ENCODE assay signal across 25 cellular contexts in the genomic region with DNA sequence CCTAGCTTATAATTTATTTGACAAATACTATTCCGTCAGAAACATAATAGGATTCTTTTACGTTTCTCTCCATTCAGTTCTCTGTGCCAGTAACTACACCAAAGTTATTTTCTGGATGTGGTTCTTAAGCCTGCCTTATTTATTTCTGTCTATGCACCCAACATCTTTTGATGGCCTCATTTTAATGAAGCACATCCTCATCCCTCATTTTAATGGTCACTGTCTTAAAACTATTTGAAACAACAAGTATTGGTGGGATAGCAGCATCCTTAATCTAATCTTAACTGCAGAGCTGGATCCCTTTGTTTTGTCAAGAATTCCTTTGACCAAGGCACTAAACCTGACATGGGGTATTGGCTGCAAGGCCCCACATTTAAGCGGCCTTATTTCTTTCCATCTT.
"Had no signal": no experiment of that assay in that cellular context is flagged by ENCODE, and none has a peak within 500 bp of the region (broad histone marks: within the 10 kb centered on the region; RNA-seq: fewer than 3 reads in every experiment).

No MANE protein-coding gene starts in this region.

- H3K27ac Mint-ChIP-seq: IgD-negative memory B cell had no signal

- H3K4me1 ChIP-seq: SJSA1 had no signal

- DNase-seq: Kasumi-1, MM.1S, NCI-H1092 treated with DMSO at 0.1 percent for 48 hours, NCI-H1436, NCI-H187, NCI-H2029, NCI-H2081 treated with DMSO at 0.1 percent for 48 hours, NCI-H2171, NCI-H226, NCI-H446, NCI-H510A, NCI-H524 treated with DMSO at 0.1 percent for 48 hours, NCI-H69, NCI-H774, Right ventricle myocardium superior, RPMI8226, SIG-M5 had no signal

- H3K9me3 ChIP-seq: SJSA1 had no signal

- H3K27me3 Mint-ChIP-seq: IgD-negative memory B cell had no signal

- H3K9ac ChIP-seq: KMS-11 had no signal

- FAIRE-seq: HTR-8/SVneo, K562, RCC 7860 had no signal

- H3K27ac ChIP-seq: HL-60, KMS-11, SJSA1, SK-N-MC had no signal

- H3K4me3 ChIP-seq: K562, SJSA1, SK-N-MC had no signal

- H3K9me3 Mint-ChIP-seq: IgD-negative memory B cell had no signal

- H3K27me3 ChIP-seq: SJSA1 had no signal

- H3K4me3 Mint-ChIP-seq: IgD-negative memory B cell had no signal

- H3K4me2 ChIP-seq: KMS-11 had no signal
